ENCODE assay signal across 1 cellular context in genomic region chr11:85923455-85923854, GRCh38.
TF ChIP-seq lines count a peak whose summit lies in the region.

No MANE protein-coding gene starts in this region.

TF ChIP-seq in HepG2, 621 proteins besides CTCF, POLR2A, EP300 and RAD21 (continued from another document):
- 0 out of 2 replicates have a peak, but pooled peaks have one; percentile 55 for TF ChIP-seq ZNF644 (CRISPR knock-in tag; IDR thresholded peaks at IDR 0.05; ENCODE audit: low read depth)
- peak; percentile 65; the same call in 1 of the 2 replicates for TF ChIP-seq HOMEZ (CRISPR knock-in tag; IDR thresholded peaks at IDR 0.05; ENCODE audit: low read depth)
- peak; percentile 79 for TF ChIP-seq PITX1 (CRISPR knock-in tag; IDR thresholded peaks at IDR 0.05)
- peak; percentile 14; the same call in 1 of the 2 replicates for TF ChIP-seq IRF2 (CRISPR knock-in tag; IDR thresholded peaks at IDR 0.05)
- peak; percentile 85 for TF ChIP-seq ELF3 (CRISPR knock-in tag; IDR thresholded peaks at IDR 0.05)
- no peak for TF ChIP-seq ETV6 (CRISPR knock-in tag; conservative IDR thresholded peaks at IDR 0.05)
- TF ChIP-seq TEAD3 (CRISPR knock-in tag; optimal IDR thresholded peaks at IDR 0.05; ENCODE audit: borderline replicate concordance) = peak; percentile 42
- TF ChIP-seq ZFP1 (CRISPR knock-in tag; IDR thresholded peaks at IDR 0.05) = peak; percentile 62; the same call in 1 of the 2 replicates
- peak; percentile 37; the same call in 1 of the 2 replicates for TF ChIP-seq ZNF441 (CRISPR knock-in tag; IDR thresholded peaks at IDR 0.05; ENCODE audit: borderline replicate concordance)
- no peak for TF ChIP-seq TCF12 (IDR thresholded peaks at IDR 0.05)
- TF ChIP-seq TCF12 (CRISPR knock-in tag; IDR thresholded peaks at IDR 0.05) = peak; percentile 66; the same call in 1 of the 2 replicates
- peak; percentile 88 for TF ChIP-seq PAXIP1 (CRISPR knock-in tag; conservative IDR thresholded peaks at IDR 0.05)
- TF ChIP-seq HDAC1 (CRISPR knock-in tag; IDR thresholded peaks at IDR 0.05) = peak; percentile 45; the same call in 1 of the 2 replicates
- 0 out of 2 replicates have a peak, but pooled peaks have one; percentile 41 for TF ChIP-seq ZNF614 (CRISPR knock-in tag; IDR thresholded peaks at IDR 0.05; ENCODE audit: borderline replicate concordance)
- TF ChIP-seq PPARG (CRISPR knock-in tag; conservative IDR thresholded peaks at IDR 0.05) = peak; percentile 79
- TF ChIP-seq ZBTB26 (CRISPR knock-in tag; IDR thresholded peaks at IDR 0.05; ENCODE audit: borderline replicate concordance) = no peak
- TF ChIP-seq ZNF331 (CRISPR knock-in tag; IDR thresholded peaks at IDR 0.05) = peak; percentile 57; the same call in 1 of the 2 replicates
- TF ChIP-seq ZNF672 (CRISPR knock-in tag; IDR thresholded peaks at IDR 0.05) = no peak
- no peak for TF ChIP-seq MAFG (CRISPR knock-in tag; IDR thresholded peaks at IDR 0.05)
- TF ChIP-seq FOXP1 (IDR thresholded peaks at IDR 0.05) = no peak
- peak; percentile 78 for TF ChIP-seq FOXP1 (CRISPR knock-in tag; IDR thresholded peaks at IDR 0.05)
- TF ChIP-seq ZNF317 (CRISPR knock-in tag; IDR thresholded peaks at IDR 0.05) = peak; percentile 73; the same call in 1 of the 2 replicates
- TF ChIP-seq ZNF710 (CRISPR knock-in tag; IDR thresholded peaks at IDR 0.05; ENCODE audit: borderline replicate concordance) = peak; percentile 42; the same call in 1 of the 2 replicates
- 0 out of 2 replicates have a peak, but pooled peaks have one; percentile 21 for TF ChIP-seq ARID3A (IDR thresholded peaks at IDR 0.05; ENCODE audit: low read depth, low read length)
- peak; percentile 21; the same call in 1 of the 2 replicates for TF ChIP-seq FOXK1 (CRISPR knock-in tag; IDR thresholded peaks at IDR 0.05; ENCODE audit: borderline replicate concordance, low read depth)
- TF ChIP-seq ZNF503 (CRISPR knock-in tag; IDR thresholded peaks at IDR 0.05) = peak; percentile 75
- TF ChIP-seq TCF7L2 (IDR thresholded peaks at IDR 0.05; ENCODE audit: low read depth, low read length) = no peak
- TF ChIP-seq NR2F2 (IDR thresholded peaks at IDR 0.05; ENCODE audit: borderline replicate concordance, low read depth) = peak; percentile 85
- 0 out of 2 replicates have a peak, but pooled peaks have one; percentile 38 for TF ChIP-seq ZBTB7B (CRISPR knock-in tag; IDR thresholded peaks at IDR 0.05)
- no peak for TF ChIP-seq EED (CRISPR knock-in tag; IDR thresholded peaks at IDR 0.05)
- no peak for TF ChIP-seq RARG (CRISPR knock-in tag; IDR thresholded peaks at IDR 0.05; ENCODE audit: low read depth)
- peak; percentile 29; the same call in 1 of the 2 replicates for TF ChIP-seq GATA4 (IDR thresholded peaks at IDR 0.05; ENCODE audit: borderline replicate concordance, low read depth)
- no peak for TF ChIP-seq SP2 (CRISPR knock-in tag; IDR thresholded peaks at IDR 0.05)
- peak; percentile 53; the same call in 1 of the 2 replicates for TF ChIP-seq PATZ1 (CRISPR knock-in tag; IDR thresholded peaks at IDR 0.05)
- TF ChIP-seq ZNF746 (CRISPR knock-in tag; IDR thresholded peaks at IDR 0.05) = 0 out of 2 replicates have a peak, but pooled peaks have one; percentile 31
- TF ChIP-seq ELF4 (CRISPR knock-in tag; IDR thresholded peaks at IDR 0.05; ENCODE audit: borderline replicate concordance) = peak; percentile 69; the same call in 1 of the 2 replicates
- TF ChIP-seq RCOR2 (CRISPR knock-in tag; IDR thresholded peaks at IDR 0.05) = peak; percentile 58; the same call in 1 of the 2 replicates
